23 cellular contexts compared by ENCODE assay signal in the genomic region with DNA sequence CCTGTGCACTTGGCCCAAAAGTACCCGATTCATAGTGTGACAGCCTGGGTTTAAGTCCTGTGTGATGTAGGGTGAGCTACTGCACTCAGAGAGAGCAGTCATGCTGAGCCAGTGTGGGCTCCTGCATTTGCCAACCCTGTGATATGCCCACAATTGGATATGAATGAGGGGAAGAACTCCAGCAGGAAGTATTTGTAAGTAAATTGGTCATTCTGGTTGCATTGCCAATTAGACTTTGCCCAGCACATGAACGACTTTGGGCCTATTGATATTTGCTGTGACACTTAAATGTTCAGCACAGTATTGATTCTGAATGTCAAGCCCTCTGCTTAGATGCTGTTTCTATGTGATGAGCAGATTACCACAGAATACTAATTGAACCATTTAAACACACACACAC.
A peak's percentile ranks its signal among the peaks of the same experiment; 100 is the strongest.
DNase-seq lines count a peak whose midpoint lies in the region; ATAC-seq and FAIRE-seq lines count a peak whose summit lies in the region.
"Had no signal": no experiment of that assay in that cellular context is flagged by ENCODE, and none has a peak within 500 bp of the region (broad histone marks: within the 10 kb centered on the region; RNA-seq: fewer than 3 reads in every experiment).

No MANE protein-coding gene starts in this region.

- H3K36me3 Mint-ChIP-seq in activated naive CD8-positive, alpha-beta T cell treated with anti-CD3 and anti-CD28 coated beads for 36 hours: no peaks in the 10 kb centered on the region

- no peak overlapping the region for H3K23ac ChIP-seq in neuronal stem cell (ENCODE audit: low read depth, low read length, poor library complexity)

- H3K4me1 Mint-ChIP-seq in activated naive CD8-positive, alpha-beta T cell treated with anti-CD3 and anti-CD28 coated beads for 36 hours: no peaks in the 10 kb centered on the region

- no peak for ATAC-seq in GM21367 (IDR thresholded peaks at IDR 0.05; ENCODE audit: unreplicated experiment)

- no peak overlapping the region for H3K27ac ChIP-seq in neuronal stem cell (replicated peaks; ENCODE audit: low read length)
- H3K27ac ChIP-seq: C4-2B, KMS-11, RWPE1, SJCRH30 had no signal

- no peak overlapping the region for H2BK12ac ChIP-seq in neuronal stem cell (ENCODE audit: low read length)

- no peaks in the 10 kb centered on the region for H3K9me3 Mint-ChIP-seq in activated naive CD8-positive, alpha-beta T cell treated with anti-CD3 and anti-CD28 coated beads for 36 hours

- no peaks in the 10 kb centered on the region for H3K27me3 ChIP-seq in neuronal stem cell (ENCODE audit: control insufficient read depth in 3 of 3, insufficient read depth in 3 of 3, low read depth in 1 of 3, low read length in 3 of 3)
- H3K27me3 ChIP-seq: SJCRH30 had no signal

- no peaks in the 10 kb centered on the region for H3K36me3 ChIP-seq in neuronal stem cell (replicated peaks in 1 of 2; ENCODE audit: control insufficient read depth in 2 of 2, insufficient read depth in 2 of 2, low read length in 2 of 2)
- H3K36me3 ChIP-seq: SJCRH30 had no signal

- no peaks in the 10 kb centered on the region for H3K9me3 ChIP-seq in neuronal stem cell (replicated peaks in 1 of 2; ENCODE audit: control insufficient read depth in 2 of 2, insufficient read depth in 1 of 2, low read depth in 1 of 2, low read length in 2 of 2)
- H3K9me3 ChIP-seq: SJCRH30 had no signal

- peak overlapping the region; percentile 27 for H3K18ac ChIP-seq in neuronal stem cell (ENCODE audit: low read length)

- no peak overlapping the region for H2BK120ac ChIP-seq in neuronal stem cell (ENCODE audit: low read depth, low read length)

- H3K4me2 ChIP-seq in neuronal stem cell (ENCODE audit: insufficient read depth, low read length, poor library complexity, severe bottlenecking): no peak overlapping the region
- H3K4me2 ChIP-seq: KMS-11 had no signal

- FAIRE-seq in islet of Langerhans (lab: Jason Lieb, UNC): peak; percentile 81
- FAIRE-seq: H54 had no signal

- H2BK5ac ChIP-seq in neuronal stem cell (ENCODE audit: low read length): no peak overlapping the region

- no peak overlapping the region for H4K8ac ChIP-seq in neuronal stem cell (ENCODE audit: low read depth, low read length)

- no peak overlapping the region for H3K27ac Mint-ChIP-seq in activated naive CD8-positive, alpha-beta T cell treated with anti-CD3 and anti-CD28 coated beads for 36 hours

- no peaks in the 10 kb centered on the region for H3K4me1 ChIP-seq in neuronal stem cell (ENCODE audit: control insufficient read depth in 2 of 2, insufficient read depth in 1 of 2, low read depth in 1 of 2, low read length in 2 of 2)
- H3K4me1 ChIP-seq: SJCRH30 had no signal

- no peak overlapping the region for H3K9ac ChIP-seq in neuronal stem cell (ENCODE audit: low read depth, low read length, poor library complexity)
- H3K9ac ChIP-seq: KMS-11 had no signal

- H2BK15ac ChIP-seq in neuronal stem cell (ENCODE audit: low read length): no peak overlapping the region

- no peak overlapping the region for H3K14ac ChIP-seq in neuronal stem cell (ENCODE audit: low read length)

- H3K4me3 ChIP-seq in neuronal stem cell (ENCODE audit: low read length in 2 of 2): no peak overlapping the region
- H3K4me3 ChIP-seq: SJCRH30 had no signal

- no peak overlapping the region for H4K91ac ChIP-seq in neuronal stem cell (ENCODE audit: low read depth, low read length, poor library complexity)

- no peaks in the 10 kb centered on the region for H3K79me1 ChIP-seq in neuronal stem cell (ENCODE audit: low read depth, low read length)

- DNase-seq in NCI-H748 (lab: John Stamatoyannopoulos, UW; ENCODE audit: unreplicated experiment) (peak; percentile 18), NCI-H748 treated with DMSO at 0.1 percent for 48 hours (lab: John Stamatoyannopoulos, UW) (no peak), neuronal stem cell (ENCODE audit: low spot score) (no peak), NCI-H1092 treated with DMSO at 0.1 percent for 48 hours (lab: John Stamatoyannopoulos, UW) (no peak)
- no peak for DNase-seq in activated T-cell treated with anti-CD3 and anti-CD28 coated beads, Interleukin-2, amount 50 U/mL, for 48 hours
- DNase-seq in activated naive CD8-positive, alpha-beta T cell treated with anti-CD3 and anti-CD28 coated beads for 36 hours: no peak
- DNase-seq: 8988T; COR-L47; DND-41; GF-D8; NCI-H1092; NCI-H2029; NCI-H510A; NK-92 treated with Interleukin-12 subunit alpha and Interleukin-12 subunit beta, amount 100 ng/mL, for 24 hours; OCI-M1; SJCRH30; SW 1271 had no signal

- no peak overlapping the region for H2AK5ac ChIP-seq in neuronal stem cell (ENCODE audit: low read depth, low read length)

- H3K4me3 Mint-ChIP-seq in activated naive CD8-positive, alpha-beta T cell treated with anti-CD3 and anti-CD28 coated beads for 36 hours: no peak overlapping the region

- WGBS in neuronal stem cell (ENCODE audit: extremely low coverage in 2 of 2, insufficient read length in 2 of 2, insufficient replicate concordance in 1 of 2), 2 donors: no CpG with 5 or more reads among the region's 2 CpGs

- no peak overlapping the region for H3K4ac ChIP-seq in neuronal stem cell (ENCODE audit: low read length)

- no peaks in the 10 kb centered on the region for H3K27me3 Mint-ChIP-seq in activated naive CD8-positive, alpha-beta T cell treated with anti-CD3 and anti-CD28 coated beads for 36 hours

- no peak overlapping the region for H2AFZ ChIP-seq in neuronal stem cell (ENCODE audit: low read length)
